1 cellular context compared by ENCODE assay signal in genomic region chr2:70188460-70188859, GRCh38.
TF ChIP-seq lines count a peak whose summit lies in the region.

No MANE protein-coding gene starts in this region.

TF ChIP-seq in HepG2, 621 proteins besides CTCF, POLR2A, EP300 and RAD21 (continued from another document and continues in another):
- no peak for TF ChIP-seq ZBTB26 (CRISPR knock-in tag; IDR thresholded peaks at IDR 0.05; ENCODE audit: borderline replicate concordance)
- TF ChIP-seq PBX2 (CRISPR knock-in tag; IDR thresholded peaks at IDR 0.05), result no peak
- TF ChIP-seq ZNF549 (CRISPR knock-in tag; IDR thresholded peaks at IDR 0.05), result no peak
- TF ChIP-seq, protein P1, sequence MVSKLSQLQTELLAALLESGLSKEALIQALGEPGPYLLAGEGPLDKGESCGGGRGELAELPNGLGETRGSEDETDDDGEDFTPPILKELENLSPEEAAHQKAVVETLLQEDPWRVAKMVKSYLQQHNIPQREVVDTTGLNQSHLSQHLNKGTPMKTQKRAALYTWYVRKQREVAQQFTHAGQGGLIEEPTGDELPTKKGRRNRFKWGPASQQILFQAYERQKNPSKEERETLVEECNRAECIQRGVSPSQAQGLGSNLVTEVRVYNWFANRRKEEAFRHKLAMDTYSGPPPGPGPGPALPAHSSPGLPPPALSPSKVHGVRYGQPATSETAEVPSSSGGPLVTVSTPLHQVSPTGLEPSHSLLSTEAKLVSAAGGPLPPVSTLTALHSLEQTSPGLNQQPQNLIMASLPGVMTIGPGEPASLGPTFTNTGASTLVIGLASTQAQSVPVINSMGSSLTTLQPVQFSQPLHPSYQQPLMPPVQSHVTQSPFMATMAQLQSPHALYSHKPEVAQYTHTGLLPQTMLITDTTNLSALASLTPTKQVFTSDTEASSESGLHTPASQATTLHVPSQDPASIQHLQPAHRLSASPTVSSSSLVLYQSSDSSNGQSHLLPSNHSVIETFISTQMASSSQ (IDR thresholded peaks at IDR 0.05; ENCODE audit: low read depth), result peak; percentile 41; the same call in 1 of the 2 replicates
- TF ChIP-seq, protein P1 (CRISPR knock-in tag; IDR thresholded peaks at IDR 0.05; ENCODE audit: borderline replicate concordance), result peak; percentile 29; the same call in 1 of the 2 replicates
- TF ChIP-seq, protein P2, sequence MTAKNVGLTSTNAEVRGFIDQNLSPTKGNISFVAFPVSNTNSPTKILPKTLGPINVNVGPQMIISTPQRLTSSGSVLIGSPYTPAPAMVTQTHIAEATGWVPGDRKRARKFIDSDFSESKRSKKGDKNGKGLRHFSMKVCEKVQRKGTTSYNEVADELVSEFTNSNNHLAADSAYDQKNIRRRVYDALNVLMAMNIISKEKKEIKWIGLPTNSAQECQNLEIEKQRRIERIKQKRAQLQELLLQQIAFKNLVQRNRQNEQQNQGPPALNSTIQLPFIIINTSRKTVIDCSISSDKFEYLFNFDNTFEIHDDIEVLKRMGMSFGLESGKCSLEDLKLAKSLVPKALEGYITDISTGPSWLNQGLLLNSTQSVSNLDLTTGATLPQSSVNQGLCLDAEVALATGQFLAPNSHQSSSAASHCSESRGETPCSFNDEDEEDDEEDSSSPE (CRISPR knock-in tag; IDR thresholded peaks at IDR 0.05), result no peak
- TF ChIP-seq KLF12 (CRISPR knock-in tag; IDR thresholded peaks at IDR 0.05; ENCODE audit: borderline replicate concordance), result no peak
- TF ChIP-seq ZNF567 (CRISPR knock-in tag; IDR thresholded peaks at IDR 0.05; ENCODE audit: borderline replicate concordance), result no peak
- TF ChIP-seq SUZ12 (IDR thresholded peaks at IDR 0.05; ENCODE audit: low read depth, low read length), result no peak
- TF ChIP-seq ETV5 (CRISPR knock-in tag; IDR thresholded peaks at IDR 0.05; ENCODE audit: borderline replicate concordance), result no peak; the same call in 1 of the 2 replicates
- TF ChIP-seq ZNF367 (CRISPR knock-in tag; IDR thresholded peaks at IDR 0.05; ENCODE audit: borderline replicate concordance), result no peak
- no peak for TF ChIP-seq RERE (CRISPR knock-in tag; IDR thresholded peaks at IDR 0.05; ENCODE audit: low read depth)
- no peak for TF ChIP-seq GABPA (IDR thresholded peaks at IDR 0.05; ENCODE audit: low read depth, low read length)
- TF ChIP-seq GABPA (CRISPR knock-in tag; IDR thresholded peaks at IDR 0.05; ENCODE audit: low read depth), result peak; percentile 26; the same call in 1 of the 2 replicates
- TF ChIP-seq MTA1 (CRISPR knock-in tag; IDR thresholded peaks at IDR 0.05; ENCODE audit: borderline replicate concordance), result no peak
- TF ChIP-seq CENPX (CRISPR knock-in tag; IDR thresholded peaks at IDR 0.05), result no peak
- TF ChIP-seq FOXP4 (CRISPR knock-in tag; IDR thresholded peaks at IDR 0.05), result no peak; the same call in 1 of the 2 replicates
- peak in 1 of 2 experiments; percentile 49; a peak in 1 of 4 replicates for TF ChIP-seq REST (IDR thresholded peaks at IDR 0.05; ENCODE audit: borderline replicate concordance in 1 of 2, low read depth in 1 of 2, low read length in 2 of 2)
- no peak for TF ChIP-seq MAZ (IDR thresholded peaks at IDR 0.05; ENCODE audit: borderline replicate concordance, low read depth, low read length)
- TF ChIP-seq MAZ (CRISPR knock-in tag; IDR thresholded peaks at IDR 0.05; ENCODE audit: low read depth), result no peak
- peak; percentile 48; the same call in 1 of the 2 replicates for TF ChIP-seq FOXO1 (CRISPR knock-in tag; IDR thresholded peaks at IDR 0.05)
- TF ChIP-seq ZNF660 (CRISPR knock-in tag; IDR thresholded peaks at IDR 0.05; ENCODE audit: borderline replicate concordance, low read depth), result no peak
- no peak for TF ChIP-seq ZBTB10 (CRISPR knock-in tag; IDR thresholded peaks at IDR 0.05; ENCODE audit: borderline replicate concordance)
- TF ChIP-seq PRMT3 (CRISPR knock-in tag; IDR thresholded peaks at IDR 0.05; ENCODE audit: borderline replicate concordance, low read depth), result no peak
- TF ChIP-seq, protein P3, sequence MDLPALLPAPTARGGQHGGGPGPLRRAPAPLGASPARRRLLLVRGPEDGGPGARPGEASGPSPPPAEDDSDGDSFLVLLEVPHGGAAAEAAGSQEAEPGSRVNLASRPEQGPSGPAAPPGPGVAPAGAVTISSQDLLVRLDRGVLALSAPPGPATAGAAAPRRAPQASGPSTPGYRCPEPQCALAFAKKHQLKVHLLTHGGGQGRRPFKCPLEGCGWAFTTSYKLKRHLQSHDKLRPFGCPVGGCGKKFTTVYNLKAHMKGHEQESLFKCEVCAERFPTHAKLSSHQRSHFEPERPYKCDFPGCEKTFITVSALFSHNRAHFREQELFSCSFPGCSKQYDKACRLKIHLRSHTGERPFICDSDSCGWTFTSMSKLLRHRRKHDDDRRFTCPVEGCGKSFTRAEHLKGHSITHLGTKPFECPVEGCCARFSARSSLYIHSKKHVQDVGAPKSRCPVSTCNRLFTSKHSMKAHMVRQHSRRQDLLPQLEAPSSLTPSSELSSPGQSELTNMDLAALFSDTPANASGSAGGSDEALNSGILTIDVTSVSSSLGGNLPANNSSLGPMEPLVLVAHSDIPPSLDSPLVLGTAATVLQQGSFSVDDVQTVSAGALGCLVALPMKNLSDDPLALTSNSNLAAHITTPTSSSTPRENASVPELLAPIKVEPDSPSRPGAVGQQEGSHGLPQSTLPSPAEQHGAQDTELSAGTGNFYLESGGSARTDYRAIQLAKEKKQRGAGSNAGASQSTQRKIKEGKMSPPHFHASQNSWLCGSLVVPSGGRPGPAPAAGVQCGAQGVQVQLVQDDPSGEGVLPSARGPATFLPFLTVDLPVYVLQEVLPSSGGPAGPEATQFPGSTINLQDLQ (CRISPR knock-in tag; IDR thresholded peaks at IDR 0.05), result no peak
- no peak for TF ChIP-seq ZNF749 (CRISPR knock-in tag; IDR thresholded peaks at IDR 0.05; ENCODE audit: borderline replicate concordance)
- no peak for TF ChIP-seq ZNF205 (CRISPR knock-in tag; IDR thresholded peaks at IDR 0.05)
- no peak for TF ChIP-seq NFYC (CRISPR knock-in tag; IDR thresholded peaks at IDR 0.05)
